9 cellular contexts compared by ENCODE assay signal in genomic region chr14:77158175-77158908, GRCh38. TPM values are rescaled to one million over a fixed set of nuclear protein-coding genes. Genes with fewer than 3 reads are reported as not detected.
A peak's percentile ranks its signal among the peaks of the same experiment; 100 is the strongest.
DNase-seq lines count a peak whose midpoint lies in the region; ATAC-seq, FAIRE-seq and TF ChIP-seq lines count a peak whose summit lies in the region.
"Had no signal": no experiment of that assay in that cellular context is flagged by ENCODE, and none has a peak within 500 bp of the region (broad histone marks: within the 10 kb centered on the region; RNA-seq: fewer than 3 reads in every experiment).

No MANE protein-coding gene starts in this region.

- H3K79me2 ChIP-seq in astrocyte (ENCODE audit: insufficient read depth, low read length) = no peaks in the 10 kb centered on the region
- no peaks in the 10 kb centered on the region for H3K79me2 ChIP-seq in keratinocyte (ENCODE audit: control insufficient read depth, insufficient read depth, low read length)

- H3K36me3 ChIP-seq in astrocyte (ENCODE audit: insufficient read depth, low read length) (no peaks in the 10 kb centered on the region), keratinocyte (ENCODE audit: control insufficient read depth in 2 of 2, extremely low read depth in 1 of 2, insufficient read depth in 2 of 2, low read length in 2 of 2) (no peaks in the 10 kb centered on the region)

- H3K27ac Mint-ChIP-seq in astrocyte (ENCODE audit: unreplicated experiment) = peak overlapping the region; percentile 59

- CTCF ChIA-PET in AG04450 (lab: Charles Lee) = no interaction called here

- FAIRE-seq in astrocyte (lab: Jason Lieb, UNC) = peak; percentile 76
- peak; percentile 61 for FAIRE-seq in keratinocyte (lab: Jason Lieb, UNC)

- H3K4me3 Mint-ChIP-seq in astrocyte (ENCODE audit: unreplicated experiment) = no peak overlapping the region

- H3K27me3 ChIP-seq in AG04450 (ENCODE audit: control insufficient read depth, insufficient read depth, low read length) (peaks cover 13% of the 10 kb centered on the region), astrocyte (ENCODE audit: insufficient read depth, low read length) (peaks cover 25% of the 10 kb centered on the region), keratinocyte (ENCODE audit: control insufficient read depth, extremely low read depth, insufficient read depth, low read length) (peaks cover 18% of the 10 kb centered on the region)

- H3K4me2 ChIP-seq in astrocyte (ENCODE audit: low read length) (peak overlapping the region; percentile 78), keratinocyte (ENCODE audit: control insufficient read depth, extremely low read depth, insufficient read depth, low read depth, low read length) (no peak overlapping the region)

- H3K27me3 Mint-ChIP-seq in astrocyte (ENCODE audit: low read depth, unreplicated experiment) = peaks cover 20% of the 10 kb centered on the region

- H3K4me3 ChIP-seq in AG04450 (ENCODE audit: low read depth, low read length) (no peak overlapping the region), astrocyte (ENCODE audit: insufficient read depth, low read depth, low read length) (no peak overlapping the region), keratinocyte (ENCODE audit: control insufficient read depth in 2 of 3, extremely low read depth in 1 of 3, insufficient read depth in 2 of 3, low read depth in 1 of 3, low read length in 3 of 3) (no peak overlapping the region)

- H3K27ac ChIP-seq in AG04450 (ENCODE audit: low read depth, low read length) = no peak overlapping the region
- H3K27ac ChIP-seq in astrocyte (ENCODE audit: low read depth, low read length) = no peak overlapping the region
- H3K27ac ChIP-seq in keratinocyte (ENCODE audit: control insufficient read depth, insufficient read depth, low read length) = no peak overlapping the region

- POLR2A ChIA-PET in AG04450 (lab: Yijun Ruan, JAX) = no interaction called here

- H3K9me3 ChIP-seq in AG04450 (ENCODE audit: control insufficient read depth, insufficient read depth, low read length) = peaks cover 2% of the 10 kb centered on the region; the same call in 1 of the 2 replicates
- no peaks in the 10 kb centered on the region for H3K9me3 ChIP-seq in astrocyte (ENCODE audit: insufficient read depth, low read depth, low read length)
- H3K9me3 ChIP-seq in keratinocyte (ENCODE audit: control insufficient read depth, low read depth, low read length) = no peaks in the 10 kb centered on the region

- H3K9me1 ChIP-seq in keratinocyte (ENCODE audit: control insufficient read depth, extremely low read depth, insufficient read depth, low read length) = no peaks in the 10 kb centered on the region

- peak; percentile 30 for DNase-seq in AG04450 (ENCODE audit: low read depth, low spot score)
- DNase-seq in M059J (ENCODE audit: low read depth) = peak; percentile 73
- DNase-seq in astrocyte (ENCODE audit: low read depth) = peak; percentile 66
- no peak for DNase-seq in keratinocyte (ENCODE audit: low read depth, low spot score)
- no peak for DNase-seq in iPS-NIHi7 (ENCODE audit: extremely low spot score)
- no peak for DNase-seq in SKM-1 (lab: John Stamatoyannopoulos, UW; ENCODE audit: unreplicated experiment)

- no peak for TF ChIP-seq CTCF in AG04450 (IDR thresholded peaks at IDR 0.05; ENCODE audit: low read depth, low read length)
- no peak for TF ChIP-seq CTCF in astrocyte (IDR thresholded peaks at IDR 0.05; ENCODE audit: insufficient read depth, low read depth, low read length)
- TF ChIP-seq CTCF in keratinocyte (optimal IDR thresholded peaks at IDR 0.05 in 1 of 3, IDR thresholded peaks at IDR 0.05 in 1 of 3, conservative IDR thresholded peaks at IDR 0.05 in 1 of 3; ENCODE audit: extremely low read depth in 1 of 3, insufficient read depth in 2 of 3, low read length in 3 of 3) = no peak

- peak overlapping the region; percentile 66 for H2AFZ ChIP-seq in astrocyte (ENCODE audit: low read depth, low read length)
- H2AFZ ChIP-seq in keratinocyte (ENCODE audit: control insufficient read depth, low read length) = no peak overlapping the region

- ATAC-seq in HG03045 (IDR thresholded peaks at IDR 0.05; ENCODE audit: unreplicated experiment) (no peak), HG02884 (IDR thresholded peaks at IDR 0.05; ENCODE audit: unreplicated experiment) (no peak)

- dilution Hi-C loops in keratinocyte (cut with MboI; ENCODE audit: extremely low pct_ligation_motif_present, low sequenced_read_pairs) = no loop called here

- no peaks in the 10 kb centered on the region for H3K9me3 Mint-ChIP-seq in astrocyte (ENCODE audit: unreplicated experiment)

- H3K4me1 ChIP-seq in astrocyte (ENCODE audit: insufficient read depth, low read length) (peaks cover 6% of the 10 kb centered on the region), keratinocyte (ENCODE audit: control insufficient read depth, extremely low read depth, insufficient read depth, low read length) (peaks cover 4% of the 10 kb centered on the region)

- H3K4me1 Mint-ChIP-seq in astrocyte (ENCODE audit: low read depth, unreplicated experiment) = peaks cover 3% of the 10 kb centered on the region

- H4K20me1 ChIP-seq in astrocyte (ENCODE audit: insufficient read depth, low read length) = no peaks in the 10 kb centered on the region
- H4K20me1 ChIP-seq in keratinocyte (ENCODE audit: control insufficient read depth, extremely low read depth, insufficient read depth, low read length) = no peaks in the 10 kb centered on the region

- no peaks in the 10 kb centered on the region for H3K36me3 Mint-ChIP-seq in astrocyte (ENCODE audit: low read depth, unreplicated experiment)

- H3K9ac ChIP-seq in astrocyte (ENCODE audit: low read length) (peak overlapping the region; percentile 44), keratinocyte (ENCODE audit: control insufficient read depth, extremely low read depth, insufficient read depth, low read length) (no peak overlapping the region)

RNA-seq across cellular contexts. Expression of gene ZDHHC22, which starts 16.8 kb away (rescaled TPM):
- polyA plus RNA-seq in AG04450 (2011; rRNA removed) (not detected in 2 replicates), keratinocyte (not detected in 3 replicates)
- not detected in 2 replicates for polyA minus RNA-seq in AG04450 (2011; rRNA and poly(A)+ RNA removed)
- 0.02 TPM in 1 of 2 replicates, not detected in the other for total RNA-seq in M059J (2014; rRNA removed; shearing (Covaris generic))
- 0.50 and 0.52 TPM in 2 replicates for total RNA-seq in astrocyte
- not detected for polyA plus RNA-seq in keratinocyte (2011; ENCODE audit: low read depth)
- not detected in 2 replicates for polyA plus RNA-seq in keratinocyte (2011; cell fraction: cytosol; rRNA removed)
- not detected in 2 replicates for polyA plus RNA-seq in keratinocyte (2011; cell fraction: nucleus; rRNA removed)
- not detected in 2 replicates for polyA plus RNA-seq in keratinocyte (2012; ENCODE audit: low replicate concordance)
- not detected in 3 replicates for polyA minus RNA-seq in keratinocyte
- polyA minus RNA-seq in keratinocyte (2011; cell fraction: cytosol; rRNA and poly(A)+ RNA removed) = not detected
- polyA minus RNA-seq in keratinocyte (2011; cell fraction: nucleus; rRNA and poly(A)+ RNA removed) = not detected in 2 replicates
- total RNA-seq: T-helper 1 cell treated with Interleukin-12 subunit alpha and Interleukin-12 subunit beta and Interleukin-4 antibody, amounts not matched to agents 30 ng/mL and 1 ng/mL, for 36 hours had no signal

RNA-seq across cellular contexts. Expression of gene TMEM63C, which starts 23.3 kb away (rescaled TPM):
- polyA plus RNA-seq in AG04450 (2011; rRNA removed) = not detected in 2 replicates
- not detected in 2 replicates for polyA minus RNA-seq in AG04450 (2011; rRNA and poly(A)+ RNA removed)
- total RNA-seq in M059J (2014; rRNA removed; shearing (Covaris generic)) = 0.20 and 0.39 TPM in 2 replicates
- total RNA-seq in astrocyte = 11.3 and 22.8 TPM in 2 replicates
- 0.61 to 1.5 TPM (median 0.66 TPM) in 3 replicates for polyA plus RNA-seq in keratinocyte
- 13.9 TPM for polyA plus RNA-seq in keratinocyte (2011; ENCODE audit: low read depth)
- 0.38 and 0.95 TPM in 2 replicates for polyA plus RNA-seq in keratinocyte (2011; cell fraction: cytosol; rRNA removed)
- 2.9 and 3.2 TPM in 2 replicates for polyA plus RNA-seq in keratinocyte (2011; cell fraction: nucleus; rRNA removed)
- polyA plus RNA-seq in keratinocyte (2012; ENCODE audit: low replicate concordance) = 1.0 and 3.5 TPM in 2 replicates
- 1.3 to 4.1 TPM (median 1.7 TPM) in 3 replicates for polyA minus RNA-seq in keratinocyte
- 1.3 TPM for polyA minus RNA-seq in keratinocyte (2011; cell fraction: cytosol; rRNA and poly(A)+ RNA removed)
- polyA minus RNA-seq in keratinocyte (2011; cell fraction: nucleus; rRNA and poly(A)+ RNA removed) = 5.0 and 5.3 TPM in 2 replicates

Comparison
In these comparisons a context has a peak if more than half of its experiments do, and no peak if none do; other contexts are left out.
1. DNase-seq: peak in AG04450 (single experiment), M059J (single experiment) and astrocyte (single experiment); none in keratinocyte (single experiment), iPS-NIHi7 (single experiment) and SKM-1 (single experiment).